1 cellular context compared by ENCODE assay signal in genomic region chr7:139772115-139772514, GRCh38.
TF ChIP-seq lines count a peak whose summit lies in the region.

No MANE protein-coding gene starts in this region.

TF ChIP-seq in HepG2, 621 proteins besides CTCF, POLR2A, EP300 and RAD21 (continued from another document and continues in another):
- TF ChIP-seq ZNF574 (CRISPR knock-in tag; IDR thresholded peaks at IDR 0.05) (no peak), SKI (IDR thresholded peaks at IDR 0.05; ENCODE audit: partially characterized antibody) (no peak), GLI4 (CRISPR knock-in tag; IDR thresholded peaks at IDR 0.05; ENCODE audit: borderline replicate concordance) (no peak), PCBP1 (IDR thresholded peaks at IDR 0.05; ENCODE audit: borderline replicate concordance, low read depth, low read length) (no peak), TERF1 (CRISPR knock-in tag; IDR thresholded peaks at IDR 0.05) (no peak), ZNF501 (CRISPR knock-in tag; IDR thresholded peaks at IDR 0.05) (no peak), MED13 (CRISPR knock-in tag; IDR thresholded peaks at IDR 0.05) (no peak), ZNF781 (CRISPR knock-in tag; IDR thresholded peaks at IDR 0.05; ENCODE audit: borderline replicate concordance, not compliant biosample characterization) (no peak), ZNF33A (CRISPR knock-in tag; IDR thresholded peaks at IDR 0.05; ENCODE audit: borderline replicate concordance) (no peak), ZMYM4 (CRISPR knock-in tag; IDR thresholded peaks at IDR 0.05) (peak; percentile 52; the same call in 1 of the 2 replicates), ZNF597 (CRISPR knock-in tag; IDR thresholded peaks at IDR 0.05) (no peak), U2AF2 (IDR thresholded peaks at IDR 0.05; ENCODE audit: low read depth, low read length) (no peak), KLF9 (CRISPR knock-in tag; IDR thresholded peaks at IDR 0.05; ENCODE audit: low read depth) (no peak), ZNF263 (CRISPR knock-in tag; IDR thresholded peaks at IDR 0.05) (no peak), BCL6 (CRISPR knock-in tag; IDR thresholded peaks at IDR 0.05) (peak; percentile 61), RERE (CRISPR knock-in tag; IDR thresholded peaks at IDR 0.05; ENCODE audit: low read depth) (no peak), ZBTB4 (CRISPR knock-in tag; IDR thresholded peaks at IDR 0.05; ENCODE audit: borderline replicate concordance) (no peak), NR1H2 (CRISPR knock-in tag; IDR thresholded peaks at IDR 0.05; ENCODE audit: borderline replicate concordance, low read depth) (no peak), ZNF770 (CRISPR knock-in tag; IDR thresholded peaks at IDR 0.05) (no peak), SRY (CRISPR knock-in tag; IDR thresholded peaks at IDR 0.05) (no peak), DNMT3B (CRISPR knock-in tag; conservative IDR thresholded peaks at IDR 0.05) (no peak), ZNF678 (CRISPR knock-in tag; IDR thresholded peaks at IDR 0.05) (no peak), ZNF879 (CRISPR knock-in tag; IDR thresholded peaks at IDR 0.05) (no peak), ZNF598 (CRISPR knock-in tag; IDR thresholded peaks at IDR 0.05; ENCODE audit: borderline replicate concordance) (no peak), NFE2L1 (CRISPR knock-in tag; IDR thresholded peaks at IDR 0.05; ENCODE audit: borderline replicate concordance) (no peak), ZNF335 (CRISPR knock-in tag; IDR thresholded peaks at IDR 0.05) (no peak), ZBTB7B (CRISPR knock-in tag; IDR thresholded peaks at IDR 0.05) (no peak), TFE3 (CRISPR knock-in tag; IDR thresholded peaks at IDR 0.05) (no peak), TFDP1 (CRISPR knock-in tag; IDR thresholded peaks at IDR 0.05; ENCODE audit: borderline replicate concordance) (no peak), GLMP (CRISPR knock-in tag; IDR thresholded peaks at IDR 0.05; ENCODE audit: borderline replicate concordance) (no peak), POLR2AphosphoS2 (IDR thresholded peaks at IDR 0.05; ENCODE audit: low read depth, low read length) (no peak), ZNF652 (CRISPR knock-in tag; IDR thresholded peaks at IDR 0.05; ENCODE audit: borderline replicate concordance, low read depth) (no peak), ZNF607 (CRISPR knock-in tag; IDR thresholded peaks at IDR 0.05; ENCODE audit: borderline replicate concordance) (no peak), SNAPC2 (CRISPR knock-in tag; IDR thresholded peaks at IDR 0.05) (no peak), ZNF761 (CRISPR knock-in tag; conservative IDR thresholded peaks at IDR 0.05) (no peak), HMGXB4 (CRISPR knock-in tag; IDR thresholded peaks at IDR 0.05; ENCODE audit: borderline replicate concordance in 1 of 2, low read depth in 1 of 2) (no peak)
